In genomic region chr10:101888251-101888949, GRCh38 we compare ENCODE assay signal across 24 cellular contexts. TPM values are rescaled to one million over a fixed set of nuclear protein-coding genes. Genes with fewer than 3 reads are reported as not detected.
DNase-seq lines count a peak whose midpoint lies in the region; ATAC-seq and TF ChIP-seq lines count a peak whose summit lies in the region.
"Had no signal": no experiment of that assay in that cellular context is flagged by ENCODE, and none has a peak within 500 bp of the region (broad histone marks: within the 10 kb centered on the region; RNA-seq: fewer than 3 reads in every experiment).

No MANE protein-coding gene starts in this region.

- DNase-seq in right atrium auricular region (ENCODE audit: low spot score) (no peak), Right ventricle myocardium superior (no peak), inferior parietal cortex (ENCODE audit: extremely low spot score) (peak; percentile 42), superior temporal gyrus (ENCODE audit: extremely low spot score) (peak; percentile 64), RPMI8226 (no peak), left lung (no peak)
- no peak for DNase-seq in effector CD8-positive, alpha-beta T cell (lab: John Stamatoyannopoulos, UW)
- DNase-seq: activated CD4-positive, alpha-beta T cell treated with anti-CD3 and anti-CD28 coated beads for 36 hours; COR-L47; DMS79; immature natural killer cell; Karpas-422; NCI-H1436 treated with DMSO at 0.1 percent for 48 hours; NCI-H524; NK-92 treated with Interleukin-12 subunit alpha and Interleukin-12 subunit beta, amount 100 ng/mL, for 24 hours; stimulated activated CD4-positive, alpha-beta T cell treated with anti-CD3 and anti-CD28 coated beads, Interleukin-1b, Interleukin-23, amount 100 ng/mL, for 48 hours; T-helper 17 cell had no signal

- peaks cover 10% of the 10 kb centered on the region for H3K4me1 Mint-ChIP-seq in activated T-helper 17 cell treated with anti-CD3 and anti-CD28 coated beads, Interleukin-2, amount 50 U/mL, for 72 hours

- H3K9me3 Mint-ChIP-seq in activated T-helper 17 cell treated with anti-CD3 and anti-CD28 coated beads, Interleukin-2, amount 50 U/mL, for 72 hours = no peaks in the 10 kb centered on the region
- H3K9me3 Mint-ChIP-seq: activated naive CD4-positive, alpha-beta T cell treated with anti-CD3 and anti-CD28 coated beads, Interleukin-2, amount 50 U/mL, for 24 hours; immature natural killer cell; neural progenitor cell had no signal

- H3K27ac ChIP-seq in right atrium auricular region (peak overlapping the region; percentile 60 to 77), left lung (no peak overlapping the region)
- H3K27ac ChIP-seq: cardiac muscle cell, epithelial cell of prostate, neural progenitor cell, SK-N-MC had no signal

- intact Hi-C loops in Right ventricle myocardium superior (cut with DNase I) = loop anchor here (5.0 kb wide), 1 partner anchor 119 kb away; no protein-coding TSS in a partner anchor
- intact Hi-C loops in left lung (cut with DNase I) = no loop called here

- no peak for ATAC-seq in Right ventricle myocardium superior (ENCODE audit: poor library complexity)
- ATAC-seq in activated T-helper 17 cell treated with anti-CD3 and anti-CD28 coated beads, Interleukin-2, amount 50 U/mL, for 72 hours (replicated peaks) = no peak
- no peak for ATAC-seq in left lung
- ATAC-seq: T-helper 17 cell had no signal

- TF ChIP-seq CTCF in right atrium auricular region (IDR thresholded peaks at IDR 0.05) = no peak
- no peak for TF ChIP-seq CTCF in left lung (IDR thresholded peaks at IDR 0.05)

- no peak overlapping the region for H3K4me3 ChIP-seq in right atrium auricular region
- no peak overlapping the region for H3K4me3 ChIP-seq in left lung
- H3K4me3 ChIP-seq: cardiac muscle cell, HAP-1, neural progenitor cell, SK-N-MC had no signal

- H3K36me3 Mint-ChIP-seq in activated T-helper 17 cell treated with anti-CD3 and anti-CD28 coated beads, Interleukin-2, amount 50 U/mL, for 72 hours (ENCODE audit: low read depth) = peaks cover 44% of the 10 kb centered on the region

- H3K27me3 ChIP-seq in right atrium auricular region (no peaks in the 10 kb centered on the region), left lung (no peaks in the 10 kb centered on the region)
- H3K27me3 ChIP-seq: cardiac muscle cell, neural progenitor cell had no signal

- peaks cover 0 to 33% of the 10 kb centered on the region in 2 donors for H3K4me1 ChIP-seq in right atrium auricular region
- H3K4me1 ChIP-seq in left lung = no peaks in the 10 kb centered on the region
- H3K4me1 ChIP-seq: HAP-1 had no signal

- no peaks in the 10 kb centered on the region for H3K27me3 Mint-ChIP-seq in activated T-helper 17 cell treated with anti-CD3 and anti-CD28 coated beads, Interleukin-2, amount 50 U/mL, for 72 hours
- H3K27me3 Mint-ChIP-seq: activated CD4-positive, alpha-beta T cell treated with anti-CD3 and anti-CD28 coated beads for 36 hours; activated naive CD4-positive, alpha-beta T cell treated with anti-CD3 and anti-CD28 coated beads, Interleukin-2, amount 50 U/mL, for 24 hours; T-helper 17 cell had no signal

- H3K36me3 ChIP-seq in right atrium auricular region (no peaks in the 10 kb centered on the region), left lung (peaks cover 0 to 7% of the 10 kb centered on the region in 2 donors)
- H3K36me3 ChIP-seq: cardiac muscle cell, HAP-1, neural progenitor cell had no signal

- peak overlapping the region; percentile 71 for H3K27ac Mint-ChIP-seq in activated T-helper 17 cell treated with anti-CD3 and anti-CD28 coated beads, Interleukin-2, amount 50 U/mL, for 72 hours
- H3K27ac Mint-ChIP-seq: activated CD4-positive, alpha-beta T cell treated with anti-CD3 and anti-CD28 coated beads for 36 hours; activated naive CD4-positive, alpha-beta T cell treated with anti-CD3 and anti-CD28 coated beads, Interleukin-2, amount 50 U/mL, for 24 hours; neural progenitor cell; T-helper 17 cell had no signal

- no peak overlapping the region for H3K4me3 Mint-ChIP-seq in activated T-helper 17 cell treated with anti-CD3 and anti-CD28 coated beads, Interleukin-2, amount 50 U/mL, for 72 hours
- H3K4me3 Mint-ChIP-seq: activated CD4-positive, alpha-beta T cell treated with anti-CD3 and anti-CD28 coated beads for 36 hours; activated naive CD4-positive, alpha-beta T cell treated with anti-CD3 and anti-CD28 coated beads, Interleukin-2, amount 50 U/mL, for 24 hours; immature natural killer cell; neural progenitor cell; T-helper 17 cell had no signal

- no peaks in the 10 kb centered on the region for H3K9me3 ChIP-seq in right atrium auricular region
- no peaks in the 10 kb centered on the region for H3K9me3 ChIP-seq in left lung
- H3K9me3 ChIP-seq: HAP-1 had no signal

RNA-seq across cellular contexts. Expression of gene KCNIP2, which starts 44.8 kb away (rescaled TPM):
- total RNA-seq in right atrium auricular region (100 to 1,000 TPM; 192 to 653 TPM), Right ventricle myocardium superior (516 TPM), left lung (1 to 10 TPM; 2.2 to 2.3 TPM)
- total RNA-seq in activated T-helper 17 cell treated with anti-CD3 and anti-CD28 coated beads, Interleukin-2, amount 50 U/mL, for 72 hours = 10 to 100 TPM in 1 of 2 donors, 1 to 10 TPM in 1; 4.5 to 39.3 TPM

Comparison
In these comparisons a context has a peak if more than half of its experiments do, and no peak if none do; other contexts are left out.
1. DNase-seq: peak in inferior parietal cortex (single experiment) and superior temporal gyrus (single experiment); none in right atrium auricular region (single experiment), Right ventricle myocardium superior (single experiment), RPMI8226 (single experiment), left lung (0 of 2) and effector CD8-positive, alpha-beta T cell (single experiment).
2. H3K27ac ChIP-seq: peak in right atrium auricular region (2 of 2); none in left lung (0 of 2).
3. RNA of gene KCNIP2, which starts 44.8 kb away (total RNA-seq): 192 to 653 TPM in right atrium auricular region and 516 TPM in Right ventricle myocardium superior (single experiment); 4.5 to 39.3 TPM in activated T-helper 17 cell treated with anti-CD3 and anti-CD28 coated beads, Interleukin-2, amount 50 U/mL, for 72 hours and 2.2 to 2.3 TPM in left lung; every median in the first group is over 4 times any median in the second.